Comparison of ENCODE assay signal across 9 cellular contexts in genomic region chr7:80637911-80638765, GRCh38. TPM values are rescaled to one million over a fixed set of nuclear protein-coding genes. Genes with fewer than 3 reads are reported as not detected.
DNase-seq lines count a peak whose midpoint lies in the region; ATAC-seq, FAIRE-seq and TF ChIP-seq lines count a peak whose summit lies in the region.
"Had no signal": no experiment of that assay in that cellular context is flagged by ENCODE, and none has a peak within 500 bp of the region (broad histone marks: within the 10 kb centered on the region; RNA-seq: fewer than 3 reads in every experiment).

TSS of gene CD36 (plus strand) at chr7:80638642. CDS start at chr7:80646741, 8,099 bp downstream.

- peak within 1 kb of the TSS; percentile 27 to 48 (median 44) for H3K4me3 ChIP-seq in gastrocnemius medialis

- TF ChIP-seq POLR2A in gastrocnemius medialis (IDR thresholded peaks at IDR 0.05): no peak

- H3K27ac ChIP-seq in gastrocnemius medialis: peak within 1 kb of the TSS; percentile 82 to 92 (median 86)

- no peaks in the 10 kb centered on the region for H3K27me3 ChIP-seq in gastrocnemius medialis

- no peaks in the 10 kb centered on the region for H3K9me3 ChIP-seq in gastrocnemius medialis

- H3K36me3 ChIP-seq in gastrocnemius medialis: no peaks in the 10 kb centered on the region

- H3K36me3 Mint-ChIP-seq in activated naive CD4-positive, alpha-beta T cell treated with anti-CD3 and anti-CD28 coated beads, Interleukin-2, amount 50 U/mL, for 72 hours: no peaks in the 10 kb centered on the region

- H3K27ac Mint-ChIP-seq in activated naive CD4-positive, alpha-beta T cell treated with anti-CD3 and anti-CD28 coated beads, Interleukin-2, amount 50 U/mL, for 72 hours: no peak within 1 kb of the TSS

- peaks cover 38 to 44% of the 10 kb centered on the region in 2 donors for H3K4me1 ChIP-seq in gastrocnemius medialis

- TF ChIP-seq CTCF in gastrocnemius medialis (IDR thresholded peaks at IDR 0.05 in 4 of 5, conservative IDR thresholded peaks at IDR 0.05 in 1 of 5) (no peak), GM10248 (IDR thresholded peaks at IDR 0.05; ENCODE audit: control extremely low read depth, extremely low read depth, low read depth, missing control alignments) (no peak)

- ATAC-seq in GM19397 (IDR thresholded peaks at IDR 0.05; ENCODE audit: unreplicated experiment) (peak; percentile 70), HG03521 (IDR thresholded peaks at IDR 0.05; ENCODE audit: unreplicated experiment) (peak; percentile 65), gastrocnemius medialis (peak in 1 of 2 donors; percentile 12)
- ATAC-seq in activated naive CD4-positive, alpha-beta T cell treated with anti-CD3 and anti-CD28 coated beads, Interleukin-2, amount 50 U/mL, for 72 hours: no peak

- in situ Hi-C loops in gastrocnemius medialis (cut with MboI; ENCODE audit: low sequenced_read_pairs in 4 of 4): loop anchor here in 1 of 4 donors (25.0 kb wide), 1 partner anchor 1774 kb away; no protein-coding TSS in a partner anchor

- intact Hi-C loops in gastrocnemius medialis (cut with DNase I; ENCODE audit: low total_unique reads): loop anchor here (5.0 kb wide), 1 partner anchor 36 kb away; no protein-coding TSS in a partner anchor

- no peaks in the 10 kb centered on the region for H3K9me3 Mint-ChIP-seq in activated naive CD4-positive, alpha-beta T cell treated with anti-CD3 and anti-CD28 coated beads, Interleukin-2, amount 50 U/mL, for 72 hours

- CTCF ChIA-PET in GM10248 (lab: Yijun Ruan, JAX): interaction anchor here (1.2 kb wide), 1 partner anchor 20 kb away, joined by 3 read pairs; no protein-coding TSS in a partner anchor

- POLR2A ChIA-PET in GM10248 (lab: Yijun Ruan, JAX): no interaction called here

- no peak for FAIRE-seq in frontal cortex (lab: Jason Lieb, UNC)

- DNase-seq in frontal cortex (ENCODE audit: low spot score in 2 of 2) (no peak), gastrocnemius medialis (no peak), GM10248 (ENCODE audit: extremely low spot score) (no peak), GM19238 (ENCODE audit: insufficient read length, low spot score) (no peak), NCI-H1048 (lab: John Stamatoyannopoulos, UW) (no peak)
- DNase-seq in activated naive CD4-positive, alpha-beta T cell treated with anti-CD3 and anti-CD28 coated beads, Interleukin-2, amount 50 U/mL, for 72 hours (ENCODE audit: low spot score in 2 of 2): no peak
- DNase-seq: foreskin fibroblast had no signal

RNA-seq across cellular contexts. Expression of gene CD36, which starts in this region (rescaled TPM):
- total RNA-seq in frontal cortex (22.0 TPM), gastrocnemius medialis (100 to 1,000 TPM; 210 to 375 (median 311) TPM)
- not detected for total RNA-seq in activated naive CD4-positive, alpha-beta T cell treated with anti-CD3 and anti-CD28 coated beads, Interleukin-2, amount 50 U/mL, for 72 hours

Comparison
In these comparisons a context has a peak if more than half of its experiments do, and no peak if none do; other contexts are left out.
1. RNA of gene CD36 (total RNA-seq): 210 to 375 TPM in gastrocnemius medialis and 22.0 TPM in frontal cortex (single experiment); not detected in activated naive CD4-positive, alpha-beta T cell treated with anti-CD3 and anti-CD28 coated beads, Interleukin-2, amount 50 U/mL, for 72 hours; every median in the first group is over 10 times any median in the second.
2. ATAC-seq: peak in GM19397 (single experiment) and HG03521 (single experiment); none in activated naive CD4-positive, alpha-beta T cell treated with anti-CD3 and anti-CD28 coated beads, Interleukin-2, amount 50 U/mL, for 72 hours (0 of 2).